1 cellular context compared by ENCODE assay signal in genomic region chr17:75959046-75959838, GRCh38.
TF ChIP-seq lines count a peak whose summit lies in the region.

No MANE protein-coding gene starts in this region.

TF ChIP-seq in HepG2, 621 proteins besides CTCF, POLR2A, EP300 and RAD21 (continues in another document):
- no peak for TF ChIP-seq ETS1 (CRISPR knock-in tag; IDR thresholded peaks at IDR 0.05)
- no peak for TF ChIP-seq CEBPZ (IDR thresholded peaks at IDR 0.05; ENCODE audit: low read length)
- TF ChIP-seq ARNTL (CRISPR knock-in tag; IDR thresholded peaks at IDR 0.05): no peak
- peak; percentile 69; the same call in 1 of the 2 replicates for TF ChIP-seq ZBTB7B (CRISPR knock-in tag; IDR thresholded peaks at IDR 0.05)
- no peak for TF ChIP-seq ZNF543 (CRISPR knock-in tag; IDR thresholded peaks at IDR 0.05)
- no peak for TF ChIP-seq ZNF20 (CRISPR knock-in tag; IDR thresholded peaks at IDR 0.05)
- no peak for TF ChIP-seq NR1H2 (CRISPR knock-in tag; IDR thresholded peaks at IDR 0.05; ENCODE audit: borderline replicate concordance, low read depth)
- no peak for TF ChIP-seq HMG20B (CRISPR knock-in tag; conservative IDR thresholded peaks at IDR 0.05)
- TF ChIP-seq HNF4G (IDR thresholded peaks at IDR 0.05; ENCODE audit: borderline replicate concordance, low read depth, low read length): peak; percentile 20; the same call in 1 of the 2 replicates
- TF ChIP-seq HNF4G (CRISPR knock-in tag; IDR thresholded peaks at IDR 0.05; ENCODE audit: borderline replicate concordance, low read depth): no peak
- no peak for TF ChIP-seq NR2C2 (CRISPR knock-in tag; IDR thresholded peaks at IDR 0.05; ENCODE audit: borderline replicate concordance)
- no peak for TF ChIP-seq GABPB1 (CRISPR knock-in tag; IDR thresholded peaks at IDR 0.05)
- TF ChIP-seq ATF7 (IDR thresholded peaks at IDR 0.05): no peak
- TF ChIP-seq ATF7 (CRISPR knock-in tag; IDR thresholded peaks at IDR 0.05): no peak
- TF ChIP-seq ARHGAP35 (CRISPR knock-in tag; IDR thresholded peaks at IDR 0.05; ENCODE audit: borderline replicate concordance): no peak
- TF ChIP-seq THAP11 (CRISPR knock-in tag; IDR thresholded peaks at IDR 0.05): no peak
- TF ChIP-seq FOXP1 (IDR thresholded peaks at IDR 0.05): no peak
- peak; percentile 50; the same call in 1 of the 2 replicates for TF ChIP-seq FOXP1 (CRISPR knock-in tag; IDR thresholded peaks at IDR 0.05)
- no peak for TF ChIP-seq ZNF790 (CRISPR knock-in tag; IDR thresholded peaks at IDR 0.05; ENCODE audit: borderline replicate concordance)
- TF ChIP-seq ZNF263 (CRISPR knock-in tag; IDR thresholded peaks at IDR 0.05): no peak
- TF ChIP-seq PREB (CRISPR knock-in tag; IDR thresholded peaks at IDR 0.05): no peak
- no peak for TF ChIP-seq ZNF674 (CRISPR knock-in tag; IDR thresholded peaks at IDR 0.05; ENCODE audit: low read depth)
- TF ChIP-seq ZSCAN25 (CRISPR knock-in tag; IDR thresholded peaks at IDR 0.05): no peak
- TF ChIP-seq GATA4 (IDR thresholded peaks at IDR 0.05; ENCODE audit: borderline replicate concordance, low read depth): no peak
- TF ChIP-seq ISL2 (CRISPR knock-in tag; IDR thresholded peaks at IDR 0.05): peak; percentile 43; the same call in 1 of the 2 replicates
- TF ChIP-seq ZNF503 (CRISPR knock-in tag; IDR thresholded peaks at IDR 0.05): 0 out of 2 replicates have a peak, but pooled peaks have one; percentile 24
- TF ChIP-seq NRL (CRISPR knock-in tag; IDR thresholded peaks at IDR 0.05; ENCODE audit: borderline replicate concordance): no peak
- 0 out of 2 replicates have a peak, but pooled peaks have one; percentile 20 for TF ChIP-seq NR2F6 (IDR thresholded peaks at IDR 0.05)
- no peak for TF ChIP-seq NR2F6 (CRISPR knock-in tag; IDR thresholded peaks at IDR 0.05)
- TF ChIP-seq ZNF34 (CRISPR knock-in tag; IDR thresholded peaks at IDR 0.05; ENCODE audit: borderline replicate concordance): no peak
- TF ChIP-seq ZNF44 (CRISPR knock-in tag; IDR thresholded peaks at IDR 0.05): no peak
- no peak for TF ChIP-seq RNF219 (CRISPR knock-in tag; IDR thresholded peaks at IDR 0.05)
- 0 out of 2 replicates have a peak, but pooled peaks have one; percentile 41 for TF ChIP-seq ATF1 (CRISPR knock-in tag; IDR thresholded peaks at IDR 0.05)
- TF ChIP-seq SNAPC5 (CRISPR knock-in tag; IDR thresholded peaks at IDR 0.05; ENCODE audit: borderline replicate concordance): no peak
- TF ChIP-seq KMT2A (CRISPR knock-in tag; IDR thresholded peaks at IDR 0.05): no peak
- TF ChIP-seq FOXC1 (CRISPR knock-in tag; IDR thresholded peaks at IDR 0.05; ENCODE audit: borderline replicate concordance): no peak
- peak; percentile 72 for TF ChIP-seq MIXL1 (CRISPR knock-in tag; IDR thresholded peaks at IDR 0.05)
- no peak for TF ChIP-seq HNRNPH1 (optimal IDR thresholded peaks at IDR 0.05; ENCODE audit: low read depth, low read length)
- TF ChIP-seq ZFP41 (CRISPR knock-in tag; IDR thresholded peaks at IDR 0.05; ENCODE audit: borderline replicate concordance): no peak
- no peak for TF ChIP-seq RARA (CRISPR knock-in tag; IDR thresholded peaks at IDR 0.05)
- no peak for TF ChIP-seq SOX6 (IDR thresholded peaks at IDR 0.05)
- TF ChIP-seq SOX6 (CRISPR knock-in tag; IDR thresholded peaks at IDR 0.05): peak; percentile 35; the same call in 1 of the 2 replicates
- TF ChIP-seq CENPBD1 (CRISPR knock-in tag; IDR thresholded peaks at IDR 0.05; ENCODE audit: borderline replicate concordance, low read depth): no peak
- TF ChIP-seq CHCHD3 (CRISPR knock-in tag; IDR thresholded peaks at IDR 0.05): no peak
- no peak for TF ChIP-seq ZBTB25 (CRISPR knock-in tag; IDR thresholded peaks at IDR 0.05)
- no peak for TF ChIP-seq GFI1 (CRISPR knock-in tag; IDR thresholded peaks at IDR 0.05; ENCODE audit: borderline replicate concordance)
- no peak for TF ChIP-seq ZBTB40 (IDR thresholded peaks at IDR 0.05)
- no peak for TF ChIP-seq ZBTB40 (CRISPR knock-in tag; IDR thresholded peaks at IDR 0.05)
